In the genomic region with DNA sequence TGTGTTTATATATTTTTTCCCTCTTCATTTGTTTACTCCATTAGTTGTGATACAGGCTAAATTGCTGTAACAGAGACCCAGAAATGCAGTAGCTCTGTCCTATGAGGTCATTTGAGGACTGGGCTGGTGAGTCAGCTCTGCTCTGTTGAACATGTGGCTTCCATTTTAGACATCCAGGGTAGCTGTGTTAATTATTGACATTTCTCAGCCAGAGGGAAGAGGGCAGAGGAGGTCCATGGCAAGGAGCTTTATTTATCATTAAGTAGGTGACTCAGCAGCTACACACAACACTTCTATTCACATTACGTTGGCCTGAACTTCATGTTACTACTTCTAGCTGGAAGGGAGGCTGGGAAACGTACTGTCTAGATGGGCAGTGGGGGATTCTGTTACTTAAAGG, we compare ENCODE assay signal across 1 cellular context.
TF ChIP-seq lines count a peak whose summit lies in the region.

No MANE protein-coding gene starts in this region.

TF ChIP-seq in HEK293, 187 proteins besides CTCF, POLR2A, EP300 and RAD21 (continued from another document):
- TF ChIP-seq SCRT1 (tag by site-specific recombination; IDR thresholded peaks at IDR 0.05; ENCODE audit: borderline replicate concordance) (no peak), ZIC2 (tag by site-specific recombination; IDR thresholded peaks at IDR 0.05) (peak; percentile 20; the same call in 1 of the 2 replicates), ZNF274 (IDR thresholded peaks at IDR 0.05; ENCODE audit: low read length) (no peak), ZNF274 (tag by site-specific recombination; IDR thresholded peaks at IDR 0.05; ENCODE audit: borderline replicate concordance) (no peak), OSR2 (tag by site-specific recombination; IDR thresholded peaks at IDR 0.05) (peak; percentile 81), SCRT2 (tag by site-specific recombination; IDR thresholded peaks at IDR 0.05) (peak; percentile 78), ZBTB21 (tag by site-specific recombination; IDR thresholded peaks at IDR 0.05) (peak; percentile 79), ZBTB17 (tag by site-specific recombination; IDR thresholded peaks at IDR 0.05) (0 out of 2 replicates have a peak, but pooled peaks have one; percentile 27)
- TF ChIP-seq, protein P1, sequence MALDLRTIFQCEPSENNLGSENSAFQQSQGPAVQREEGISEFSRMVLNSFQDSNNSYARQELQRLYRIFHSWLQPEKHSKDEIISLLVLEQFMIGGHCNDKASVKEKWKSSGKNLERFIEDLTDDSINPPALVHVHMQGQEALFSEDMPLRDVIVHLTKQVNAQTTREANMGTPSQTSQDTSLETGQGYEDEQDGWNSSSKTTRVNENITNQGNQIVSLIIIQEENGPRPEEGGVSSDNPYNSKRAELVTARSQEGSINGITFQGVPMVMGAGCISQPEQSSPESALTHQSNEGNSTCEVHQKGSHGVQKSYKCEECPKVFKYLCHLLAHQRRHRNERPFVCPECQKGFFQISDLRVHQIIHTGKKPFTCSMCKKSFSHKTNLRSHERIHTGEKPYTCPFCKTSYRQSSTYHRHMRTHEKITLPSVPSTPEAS (tag by site-specific recombination; IDR thresholded peaks at IDR 0.05), result no peak
- TF ChIP-seq, protein P2, sequence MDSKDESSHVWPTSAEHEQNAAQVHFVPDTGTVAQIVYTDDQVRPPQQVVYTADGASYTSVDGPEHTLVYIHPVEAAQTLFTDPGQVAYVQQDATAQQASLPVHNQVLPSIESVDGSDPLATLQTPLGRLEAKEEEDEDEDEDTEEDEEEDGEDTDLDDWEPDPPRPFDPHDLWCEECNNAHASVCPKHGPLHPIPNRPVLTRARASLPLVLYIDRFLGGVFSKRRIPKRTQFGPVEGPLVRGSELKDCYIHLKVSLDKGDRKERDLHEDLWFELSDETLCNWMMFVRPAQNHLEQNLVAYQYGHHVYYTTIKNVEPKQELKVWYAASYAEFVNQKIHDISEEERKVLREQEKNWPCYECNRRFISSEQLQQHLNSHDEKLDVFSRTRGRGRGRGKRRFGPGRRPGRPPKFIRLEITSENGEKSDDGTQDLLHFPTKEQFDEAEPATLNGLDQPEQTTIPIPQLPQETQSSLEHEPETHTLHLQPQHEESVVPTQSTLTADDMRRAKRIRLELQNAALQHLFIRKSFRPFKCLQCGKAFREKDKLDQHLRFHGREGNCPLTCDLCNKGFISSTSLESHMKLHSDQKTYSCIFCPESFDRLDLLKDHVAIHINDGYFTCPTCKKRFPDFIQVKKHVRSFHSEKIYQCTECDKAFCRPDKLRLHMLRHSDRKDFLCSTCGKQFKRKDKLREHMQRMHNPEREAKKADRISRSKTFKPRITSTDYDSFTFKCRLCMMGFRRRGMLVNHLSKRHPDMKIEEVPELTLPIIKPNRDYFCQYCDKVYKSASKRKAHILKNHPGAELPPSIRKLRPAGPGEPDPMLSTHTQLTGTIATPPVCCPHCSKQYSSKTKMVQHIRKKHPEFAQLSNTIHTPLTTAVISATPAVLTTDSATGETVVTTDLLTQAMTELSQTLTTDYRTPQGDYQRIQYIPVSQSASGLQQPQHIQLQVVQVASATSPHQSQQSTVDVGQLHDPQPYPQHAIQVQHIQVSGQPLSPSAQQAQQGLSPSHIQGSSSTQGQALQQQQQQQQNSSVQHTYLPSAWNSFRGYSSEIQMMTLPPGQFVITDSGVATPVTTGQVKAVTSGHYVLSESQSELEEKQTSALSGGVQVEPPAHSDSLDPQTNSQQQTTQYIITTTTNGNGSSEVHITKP (tag by site-specific recombination; IDR thresholded peaks at IDR 0.05), result peak; percentile 28; the same call in 1 of the 2 replicates
